13 cellular contexts compared by ENCODE assay signal in genomic region chr3:39067286-39067685, GRCh38. TPM values are rescaled to one million over a fixed set of nuclear protein-coding genes. Genes with fewer than 3 reads are reported as not detected.
"Had no signal": no experiment of that assay in that cellular context is flagged by ENCODE, and none has a peak within 500 bp of the region (broad histone marks: within the 10 kb centered on the region; RNA-seq: fewer than 3 reads in every experiment).

No MANE protein-coding gene starts in this region.

- H3K27me3 ChIP-seq: cardiac muscle cell, transverse colon had no signal

- H3K4me2 ChIP-seq: smooth muscle cell had no signal

- FAIRE-seq: colon, endothelial cell of umbilical vein had no signal

- H3K27ac ChIP-seq: cardiac muscle cell, lower lobe of right lung, transverse colon had no signal

- DNase-seq: activated CD4-positive, alpha-beta T cell treated with anti-CD3 and anti-CD28 coated beads, Interleukin-2, amount 50 U/mL, for 1 hour; activated effector memory CD4-positive, alpha-beta T cell treated with anti-CD3 and anti-CD28 coated beads, Interleukin-2, amount 50 U/mL, for 16 hours; activated T-cell treated with anti-CD3 and anti-CD28 coated beads for 4 hours; amygdala; hippocampal formation; left cardiac atrium; lower lobe of right lung; midbrain; transverse colon had no signal

- H3K4me1 ChIP-seq: lower lobe of right lung had no signal

- H3K9me3 ChIP-seq: lower lobe of right lung, transverse colon had no signal

- H3K4me3 ChIP-seq: cardiac muscle cell, lower lobe of right lung, smooth muscle cell, transverse colon had no signal

RNA-seq across cellular contexts. Expression of gene SCN11A, which starts 15.5 kb away (rescaled TPM):
- total RNA-seq: left cardiac atrium had no signal
- polyA plus RNA-seq: smooth muscle cell had no signal
